In genomic region chr7:103793614-103794013, GRCh38 we compare ENCODE assay signal across 37 cellular contexts.
"Had no signal": no experiment of that assay in that cellular context is flagged by ENCODE, and none has a peak within 500 bp of the region (broad histone marks: within the 10 kb centered on the region; RNA-seq: fewer than 3 reads in every experiment).

No MANE protein-coding gene starts in this region.

- H3K4me1 Mint-ChIP-seq: activated B cell treated with CpG ODN at 0.5 μM for 24 hours; activated naive CD4-positive, alpha-beta T cell treated with anti-CD3 and anti-CD28 coated beads, Interleukin-2, amount 50 U/mL, for 24 hours; activated naive CD8-positive, alpha-beta T cell treated with anti-CD3 and anti-CD28 coated beads for 36 hours; activated naive CD8-positive, alpha-beta T cell treated with anti-CD3 and anti-CD28 coated beads, Interleukin-2, amount 50 U/mL, for 24 hours; endodermal cell; T-helper 17 cell had no signal

- H3K4me3 Mint-ChIP-seq: activated B cell treated with CpG ODN at 0.5 μM for 24 hours; activated CD8-positive, alpha-beta T cell treated with anti-CD3 and anti-CD28 coated beads for 36 hours; activated naive CD4-positive, alpha-beta T cell treated with anti-CD3 and anti-CD28 coated beads for 36 hours; activated naive CD4-positive, alpha-beta T cell treated with anti-CD3 and anti-CD28 coated beads, Interleukin-2, amount 50 U/mL, for 24 hours; activated naive CD8-positive, alpha-beta T cell treated with anti-CD3 and anti-CD28 coated beads for 36 hours; activated naive CD8-positive, alpha-beta T cell treated with anti-CD3 and anti-CD28 coated beads, Interleukin-2, amount 50 U/mL, for 24 hours; activated T-helper 1 cell treated with anti-CD3 and anti-CD28 coated beads, Interleukin-12 subunit alpha, Interleukin-12 subunit beta, Interleukin-2, Interleukin-4 antibody, amounts not matched to agents 30 ng/mL and 10 ng/mL and 1 ng/mL, durations not matched to agents 14 hours and 24 hours and 36 hours; brain; dendritic cell treated with granulocyte-macrophage colony-stimulating factor and Interleukin-4, amounts not matched to agents 40 ng/mL and 50 ng/mL, for 4 days; endodermal cell; T-helper 17 cell; T-helper 2 cell treated with Interferon-gamma antibody and Interleukin-4, amounts not matched to agents 5 μg/mL and 100 μg/mL, for 36 hours had no signal

- H3K4me1 ChIP-seq: adrenal gland, breast epithelium had no signal

- DNase-seq: activated B cell treated with CpG ODN at 0.5 μM for 24 hours; activated CD4-positive, alpha-beta T cell treated with anti-CD3 and anti-CD28 coated beads for 48 hours; activated CD4-positive, alpha-beta T cell treated with anti-CD3 and anti-CD28 coated beads, Interleukin-2, amount 50 U/mL, for 1 hour; activated CD4-positive, alpha-beta T cell treated with anti-CD3 and anti-CD28 coated beads, Interleukin-2, amount 50 U/mL, for 48 hours; activated CD8-positive, alpha-beta memory T cell treated with anti-CD3 and anti-CD28 coated beads for 24 hours; activated CD8-positive, alpha-beta T cell treated with anti-CD3 and anti-CD28 coated beads for 36 hours; activated effector memory CD4-positive, alpha-beta T cell treated with anti-CD3 and anti-CD28 coated beads, Interleukin-2, amount 50 U/mL, for 16 hours; activated naive CD4-positive, alpha-beta T cell treated with anti-CD3 and anti-CD28 coated beads for 36 hours; activated naive CD8-positive, alpha-beta T cell treated with anti-CD3 and anti-CD28 coated beads for 36 hours; activated naive CD8-positive, alpha-beta T cell treated with anti-CD3 and anti-CD28 coated beads, Interleukin-2, amount 50 U/mL, for 24 hours; activated T-cell treated with anti-CD3 and anti-CD28 coated beads, Interleukin-2, amount 50 U/mL, for 48 hours; adrenal gland; amygdala; aorta; central memory CD4-positive, alpha-beta T cell; cerebellar nuclear complex; dorsolateral prefrontal cortex; effector memory CD4-positive, alpha-beta T cell; endodermal cell; foreskin fibroblast; head of caudate nucleus; T-helper 1 cell; T-helper 17 cell; T1000; WERI-Rb-1 had no signal

- H3K27me3 Mint-ChIP-seq: activated B cell treated with CpG ODN at 0.5 μM for 24 hours; activated CD8-positive, alpha-beta T cell treated with anti-CD3 and anti-CD28 coated beads for 36 hours; activated naive CD4-positive, alpha-beta T cell treated with anti-CD3 and anti-CD28 coated beads, Interleukin-2, amount 50 U/mL, for 24 hours; activated naive CD8-positive, alpha-beta T cell treated with anti-CD3 and anti-CD28 coated beads for 36 hours; activated naive CD8-positive, alpha-beta T cell treated with anti-CD3 and anti-CD28 coated beads, Interleukin-2, amount 50 U/mL, for 24 hours; dendritic cell treated with granulocyte-macrophage colony-stimulating factor and Interleukin-4, amounts not matched to agents 40 ng/mL and 50 ng/mL, for 4 days; T-helper 17 cell had no signal

- H3K27ac Mint-ChIP-seq: activated B cell treated with CpG ODN at 0.5 μM for 24 hours; activated CD8-positive, alpha-beta T cell treated with anti-CD3 and anti-CD28 coated beads for 36 hours; activated naive CD4-positive, alpha-beta T cell treated with anti-CD3 and anti-CD28 coated beads for 36 hours; activated naive CD4-positive, alpha-beta T cell treated with anti-CD3 and anti-CD28 coated beads, Interleukin-2, amount 50 U/mL, for 24 hours; activated naive CD8-positive, alpha-beta T cell treated with anti-CD3 and anti-CD28 coated beads for 36 hours; activated naive CD8-positive, alpha-beta T cell treated with anti-CD3 and anti-CD28 coated beads, Interleukin-2, amount 50 U/mL, for 24 hours; activated T-helper 1 cell treated with anti-CD3 and anti-CD28 coated beads, Interleukin-12 subunit alpha, Interleukin-12 subunit beta, Interleukin-2, Interleukin-4 antibody, amounts not matched to agents 30 ng/mL and 10 ng/mL and 1 ng/mL, durations not matched to agents 14 hours and 24 hours and 36 hours; activated T-helper 2 cell treated with anti-CD3 and anti-CD28 coated beads, Interferon-gamma antibody, Interleukin-2, Interleukin-4, amounts not matched to agents 10 μg/mL and 5 μg/mL and 100 μg/mL, durations not matched to agents 14 hours and 24 hours and 36 hours; brain; dendritic cell treated with granulocyte-macrophage colony-stimulating factor and Interleukin-4, amounts not matched to agents 40 ng/mL and 50 ng/mL, for 4 days; endodermal cell; T-helper 17 cell; T-helper 2 cell treated with Interferon-gamma antibody and Interleukin-4, amounts not matched to agents 5 μg/mL and 100 μg/mL, for 36 hours had no signal

- H3K9me3 Mint-ChIP-seq: activated B cell treated with CpG ODN at 0.5 μM for 24 hours; activated CD8-positive, alpha-beta T cell treated with anti-CD3 and anti-CD28 coated beads for 36 hours; activated naive CD4-positive, alpha-beta T cell treated with anti-CD3 and anti-CD28 coated beads for 36 hours; activated naive CD8-positive, alpha-beta T cell treated with anti-CD3 and anti-CD28 coated beads for 36 hours; activated T-helper 1 cell treated with anti-CD3 and anti-CD28 coated beads, Interleukin-12 subunit alpha, Interleukin-12 subunit beta, Interleukin-2, Interleukin-4 antibody, amounts not matched to agents 30 ng/mL and 10 ng/mL and 1 ng/mL, durations not matched to agents 14 hours and 24 hours and 36 hours; activated T-helper 2 cell treated with anti-CD3 and anti-CD28 coated beads, Interferon-gamma antibody, Interleukin-2, Interleukin-4, amounts not matched to agents 10 μg/mL and 5 μg/mL and 100 μg/mL, durations not matched to agents 14 hours and 24 hours and 36 hours; dendritic cell treated with granulocyte-macrophage colony-stimulating factor and Interleukin-4, amounts not matched to agents 40 ng/mL and 50 ng/mL, for 4 days; T-helper 2 cell treated with Interferon-gamma antibody and Interleukin-4, amounts not matched to agents 5 μg/mL and 100 μg/mL, for 36 hours had no signal

- H3K36me3 Mint-ChIP-seq: activated naive CD4-positive, alpha-beta T cell treated with anti-CD3 and anti-CD28 coated beads, Interleukin-2, amount 50 U/mL, for 24 hours; activated naive CD8-positive, alpha-beta T cell treated with anti-CD3 and anti-CD28 coated beads for 36 hours; brain had no signal

- ATAC-seq: activated CD4-positive, CD25-positive, alpha-beta regulatory T cell treated with anti-CD3 and anti-CD28 coated beads, Interleukin-2, amount 50 U/mL, for 24 hours; activated CD8-positive, alpha-beta T cell treated with anti-CD3 and anti-CD28 coated beads for 36 hours; activated naive CD8-positive, alpha-beta T cell treated with anti-CD3 and anti-CD28 coated beads, Interleukin-2, amount 50 U/mL, for 24 hours; esophagus mucosa; T-helper 17 cell had no signal

- H3K36me3 ChIP-seq: adrenal gland, breast epithelium, cardiac muscle cell, WERI-Rb-1 had no signal

- H3K4me3 ChIP-seq: adrenal gland, breast epithelium, cardiac muscle cell, coronary artery, dorsolateral prefrontal cortex had no signal

- H3K27me3 ChIP-seq: adrenal gland, breast epithelium, cardiac muscle cell had no signal

- H3K27ac ChIP-seq: adrenal gland, breast epithelium, cardiac muscle cell, coronary artery, WERI-Rb-1 had no signal

- FAIRE-seq: frontal cortex had no signal
